In genomic region chr9:113545068-113545467, GRCh38 we compare ENCODE assay signal across 25 cellular contexts.
DNase-seq lines count a peak whose midpoint lies in the region; ATAC-seq and TF ChIP-seq lines count a peak whose summit lies in the region.
"Had no signal": no experiment of that assay in that cellular context is flagged by ENCODE, and none has a peak within 500 bp of the region (broad histone marks: within the 10 kb centered on the region; RNA-seq: fewer than 3 reads in every experiment).

No MANE protein-coding gene starts in this region.

- H3K9me3 ChIP-seq in left ventricle myocardium inferior (replicated peaks): no peaks in the 10 kb centered on the region
- H3K9me3 ChIP-seq in right lobe of liver: no peaks in the 10 kb centered on the region
- H3K9me3 ChIP-seq: BLaER1, esophagus squamous epithelium, Peyer's patch had no signal

- H3K27ac ChIP-seq in left ventricle myocardium inferior (replicated peaks) (peak overlapping the region; percentile 88), caudate nucleus (ENCODE audit: low read depth, low read length) (peak overlapping the region; percentile 41), right lobe of liver (peak overlapping the region in 2 of 3 donors; percentile 8 to 42), substantia nigra (ENCODE audit: low read depth, low read length, poor library complexity, severe bottlenecking) (peak overlapping the region; percentile 81)
- H3K27ac ChIP-seq: BLaER1, esophagus squamous epithelium, Peyer's patch, SK-N-MC had no signal

- DNase-seq in left ventricle myocardium inferior: no peak
- no peak for DNase-seq in Right ventricle myocardium inferior (ENCODE audit: missing footprints)
- DNase-seq in caudate nucleus (lab: John Stamatoyannopoulos, UW): no peak
- DNase-seq in right lobe of liver: peak; percentile 80 to 87 (median 86)
- DNase-seq in substantia nigra (lab: John Stamatoyannopoulos, UW): no peak
- no peak for DNase-seq in hepatic stellate cell (ENCODE audit: low spot score)
- DNase-seq in RPMI8226: no peak
- no peak for DNase-seq in NCI-H446 treated with DMSO at 0.1 percent for 48 hours (lab: John Stamatoyannopoulos, UW)
- DNase-seq: activated CD4-positive, alpha-beta T cell treated with anti-CD3 and anti-CD28 coated beads, Interleukin-2, amount 10 ng/mL, durations not matched to agents 24 days and 14 days; activated naive CD8-positive, alpha-beta T cell treated with anti-CD3 and anti-CD28 coated beads for 36 hours; activated T-cell treated with anti-CD3 and anti-CD28 coated beads, Interleukin-2, amount 50 U/mL, for 48 hours; effector memory CD4-positive, alpha-beta T cell; esophagus squamous epithelium; HCEC 1CT; islet precursor cell; Karpas-422; NCI-H1694; NCI-H2171 treated with DMSO at 0.1 percent for 48 hours; NCI-H524 treated with DMSO at 0.1 percent for 48 hours; occipital lobe; stimulated activated CD4-positive, alpha-beta T cell treated with anti-CD3 and anti-CD28 coated beads, Interleukin-4, amount 100 ng/mL, for 24 hours; stimulated activated naive CD4-positive, alpha-beta T cell had no signal

- ATAC-seq in Right ventricle myocardium inferior (no peak), right lobe of liver (peak; percentile 80 to 89 (median 84))

- peaks cover 27% of the 10 kb centered on the region for H3K36me3 ChIP-seq in left ventricle myocardium inferior
- H3K36me3 ChIP-seq in right lobe of liver: peaks cover 0 to 16% (median 0%) of the 10 kb centered on the region in 4 donors
- H3K36me3 ChIP-seq: BLaER1 had no signal

- WGBS in right lobe of liver (ENCODE audit: insufficient coverage, low coverage, low lambda C conversion rate, missing lambda C conversion rate): 40% methylated on average over 2 of the region's 2 CpGs

- intact Hi-C loops in left ventricle myocardium inferior (cut with micrococcal nuclease) (no loop called here), Right ventricle myocardium inferior (cut with DNase I) (no loop called here), right lobe of liver (cut with DNase I) (no loop called here)

- H3K4me1 ChIP-seq in left ventricle myocardium inferior (peaks cover 97% of the 10 kb centered on the region), right lobe of liver (peaks cover 0 to 62% (median 18%) of the 10 kb centered on the region in 4 donors)

- no peak for TF ChIP-seq POLR2A in right lobe of liver (IDR thresholded peaks at IDR 0.05)

- H3K4me3 ChIP-seq in left ventricle myocardium inferior (no peak overlapping the region), right lobe of liver (no peak overlapping the region)
- H3K4me3 ChIP-seq: BLaER1, esophagus squamous epithelium, Peyer's patch, SK-N-MC had no signal

- TF ChIP-seq CTCF in left ventricle myocardium inferior (IDR thresholded peaks at IDR 0.05; ENCODE audit: borderline replicate concordance): no peak
- no peak for TF ChIP-seq CTCF in right lobe of liver (IDR thresholded peaks at IDR 0.05)

- H3K27me3 ChIP-seq in left ventricle myocardium inferior (ENCODE audit: low read depth) (no peaks in the 10 kb centered on the region), right lobe of liver (no peaks in the 10 kb centered on the region)
- H3K27me3 ChIP-seq: BLaER1, esophagus squamous epithelium, Peyer's patch had no signal

Comparison
In these comparisons a context has a peak if more than half of its experiments do, and no peak if none do; other contexts are left out.
1. DNase-seq: peak in right lobe of liver (3 of 3); none in left ventricle myocardium inferior (single experiment), Right ventricle myocardium inferior (single experiment), caudate nucleus (0 of 61), substantia nigra (0 of 49), hepatic stellate cell (single experiment), RPMI8226 (single experiment) and NCI-H446 treated with DMSO at 0.1 percent for 48 hours (single experiment).
2. H3K27ac ChIP-seq: peak in every context shown above with its lines; median percentile 88 in left ventricle myocardium inferior; 81 in substantia nigra; 41 in caudate nucleus; 25 in right lobe of liver.